Comparison of ENCODE assay signal across 8 cellular contexts in the genomic region with DNA sequence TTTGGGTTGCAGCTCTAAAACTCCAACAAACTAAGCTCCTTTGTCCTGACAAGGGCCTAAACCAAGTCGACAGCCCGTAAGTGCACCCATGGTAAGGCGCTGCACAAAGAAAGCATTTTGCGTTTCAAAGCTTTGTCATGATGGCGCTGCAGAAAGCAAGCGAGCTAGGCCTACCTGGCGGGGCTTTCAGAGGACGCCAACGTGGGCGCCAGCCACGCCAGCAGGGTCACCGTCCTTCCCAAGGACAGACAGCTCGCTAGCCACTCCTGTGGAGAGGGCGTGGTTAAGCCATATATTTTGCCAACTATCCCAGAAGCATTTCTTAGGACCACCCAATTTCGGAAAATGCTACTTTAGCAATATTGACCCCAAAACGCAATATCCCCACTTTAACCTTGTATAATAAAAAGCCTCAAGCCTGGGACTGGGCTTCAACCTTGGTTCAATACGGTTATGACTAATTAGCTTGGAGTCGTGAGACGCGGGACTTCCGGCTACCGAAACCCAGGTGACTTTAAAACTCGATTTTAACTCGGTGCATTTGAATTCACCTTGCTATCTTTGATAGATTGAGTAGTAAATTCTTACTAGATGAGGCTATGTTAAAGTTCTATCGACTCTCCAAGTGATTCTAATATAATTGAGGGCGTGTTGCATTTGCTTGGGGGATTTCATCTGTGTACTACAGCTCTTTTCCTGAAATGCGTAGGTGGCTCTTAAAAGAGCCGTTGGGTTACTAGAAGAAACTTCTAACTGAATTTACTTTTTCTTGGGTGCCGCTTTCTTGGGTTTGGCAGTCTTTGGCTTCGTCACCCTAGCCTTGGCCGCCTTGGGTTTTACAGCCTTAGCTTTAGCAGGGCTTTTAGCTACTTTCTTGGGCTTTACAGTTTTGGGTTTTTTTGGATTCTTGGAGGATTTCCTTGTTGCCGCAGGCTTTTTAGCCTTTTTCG. TPM values are rescaled to one million over a fixed set of nuclear protein-coding genes. Genes with fewer than 3 reads are reported as not detected.
DNase-seq lines count a peak whose midpoint lies in the region; ATAC-seq and TF ChIP-seq lines count a peak whose summit lies in the region.

No MANE protein-coding gene starts in this region.

- peaks cover 12% of the 10 kb centered on the region for H3K36me3 Mint-ChIP-seq in nephron progenitor cell (ENCODE audit: low read depth)

- DNase-seq in AG09309 (ENCODE audit: low read depth) (no peak), RWPE2 (ENCODE audit: low spot score) (no peak), nephron progenitor cell (no peak), NCI-H146 (lab: John Stamatoyannopoulos, UW) (no peak), glomerular visceral epithelial cell (ENCODE audit: extremely low spot score) (no peak), NCI-H2227 (lab: John Stamatoyannopoulos, UW; ENCODE audit: unreplicated experiment) (no peak)

- H3K27ac Mint-ChIP-seq in nephron progenitor cell = peak overlapping the region; percentile 71

- H3K4me3 Mint-ChIP-seq in nephron progenitor cell = peak overlapping the region; percentile 81

- ATAC-seq in RWPE2 (ENCODE audit: low read depth) = no peak
- no peak for ATAC-seq in GM18498 (IDR thresholded peaks at IDR 0.05; ENCODE audit: unreplicated experiment)

- H3K36me3 ChIP-seq in RWPE2 (ENCODE audit: low read depth) = no peaks in the 10 kb centered on the region
- no peaks in the 10 kb centered on the region for H3K36me3 ChIP-seq in esophagus (ENCODE audit: control insufficient read depth in 2 of 2, insufficient read depth in 2 of 2, low read length in 1 of 2)

- peaks cover 3% of the 10 kb centered on the region for H3K27me3 Mint-ChIP-seq in nephron progenitor cell (ENCODE audit: low read depth, poor library complexity)

- H3K4me3 ChIP-seq in AG09309 (ENCODE audit: control insufficient read depth, low read depth, low read length) (peak overlapping the region; percentile 36), RWPE2 (ENCODE audit: severe bottlenecking) (no peak overlapping the region), esophagus (ENCODE audit: low read depth in 1 of 2, low read length in 2 of 2) (peak overlapping the region; percentile 26 to 48)

- H3K9me3 Mint-ChIP-seq in nephron progenitor cell = peaks cover 20% of the 10 kb centered on the region

- TF ChIP-seq CTCF in AG09309 (IDR thresholded peaks at IDR 0.05; ENCODE audit: control insufficient read depth, insufficient read depth, low read depth, low read length, missing control alignments) = no peak
- no peak for TF ChIP-seq CTCF in RWPE2 (IDR thresholded peaks at IDR 0.05; ENCODE audit: poor library complexity, severe bottlenecking)
- TF ChIP-seq CTCF in nephron progenitor cell (IDR thresholded peaks at IDR 0.05) = no peak

- WGBS in esophagus, 2 donors = 37 to 47% methylated on average over 33 of the region's 33 CpGs

- H3K9me3 ChIP-seq in RWPE2 (ENCODE audit: severe bottlenecking) (no peaks in the 10 kb centered on the region), esophagus (ENCODE audit: control insufficient read depth in 2 of 2, insufficient read depth in 1 of 2, low read depth in 1 of 2, low read length in 1 of 2) (no peaks in the 10 kb centered on the region)

- H3K27ac ChIP-seq in RWPE2 (ENCODE audit: poor library complexity, severe bottlenecking) (peak overlapping the region; percentile 35), esophagus (ENCODE audit: low read depth in 2 of 2, low read length in 1 of 2) (peak overlapping the region; percentile 77 to 92)

- H3K4me1 ChIP-seq in RWPE2 (ENCODE audit: insufficient read depth, poor library complexity, severe bottlenecking) = peaks cover 12% of the 10 kb centered on the region
- H3K4me1 ChIP-seq in esophagus (ENCODE audit: control insufficient read depth in 2 of 2, insufficient read depth in 2 of 2, low read length in 1 of 2) = peaks cover 0 to 3% of the 10 kb centered on the region in 2 donors

- H3K4me1 Mint-ChIP-seq in nephron progenitor cell = peaks cover 19% of the 10 kb centered on the region

- H3K27me3 ChIP-seq in RWPE2 (ENCODE audit: insufficient read depth, poor library complexity, severe bottlenecking) = no peaks in the 10 kb centered on the region
- no peaks in the 10 kb centered on the region for H3K27me3 ChIP-seq in esophagus (ENCODE audit: control insufficient read depth in 1 of 2, insufficient read depth in 2 of 2, low read length in 2 of 2)

RNA-seq across cellular contexts. Expression of a gene that starts 54.0 kb away (rescaled TPM):
- 1 to 10 TPM; 4.7 to 5.7 TPM for polyA plus RNA-seq in esophagus
